In genomic region chr15:88918738-88919137, GRCh38 we compare ENCODE assay signal across 10 cellular contexts. TPM values are rescaled to one million over a fixed set of nuclear protein-coding genes. Genes with fewer than 3 reads are reported as not detected.
DNase-seq lines count a peak whose midpoint lies in the region; ATAC-seq, FAIRE-seq and TF ChIP-seq lines count a peak whose summit lies in the region.
"Had no signal": no experiment of that assay in that cellular context is flagged by ENCODE, and none has a peak within 500 bp of the region (broad histone marks: within the 10 kb centered on the region; RNA-seq: fewer than 3 reads in every experiment).

No MANE protein-coding gene starts in this region.

- no peaks in the 10 kb centered on the region for H4K20me1 ChIP-seq in keratinocyte (ENCODE audit: control insufficient read depth, extremely low read depth, insufficient read depth, low read length)

- intact Hi-C loops in activated CD4-positive, alpha-beta T cell treated with anti-CD3 and anti-CD28 coated beads, Interleukin-2, amount 10 ng/mL, durations not matched to agents 24 days and 14 days (cut with micrococcal nuclease) = loop anchor here (1.0 to 5.0 kb wide), 2 partner anchors 249 to 297 kb away; partner anchors contain the start of gene AEN

- CTCF ChIA-PET in activated CD8-positive, alpha-beta T cell treated with anti-CD3 and anti-CD28 coated beads, Interleukin-2, amount 10 ng/mL, durations not matched to agents 7 days and 5 days (lab: Charles Lee) = no interaction called here

- DNase-seq in activated CD4-positive, alpha-beta T cell treated with anti-CD3 and anti-CD28 coated beads, Interleukin-2, amount 10 ng/mL, durations not matched to agents 24 days and 14 days = no peak
- DNase-seq in activated CD4-positive, alpha-beta T cell treated with anti-CD3 and anti-CD28 coated beads for 4 hours = no peak
- no peak for DNase-seq in activated CD8-positive, alpha-beta T cell treated with anti-CD3 and anti-CD28 coated beads, Interleukin-2, amount 10 ng/mL, durations not matched to agents 7 days and 5 days
- DNase-seq in keratinocyte (ENCODE audit: low read depth, low spot score) (peak; percentile 95), GM12892 (ENCODE audit: insufficient read length) (no peak), activated gamma-delta T cell (lab: John Stamatoyannopoulos, UW) (no peak), NCI-H446 (lab: John Stamatoyannopoulos, UW) (no peak)
- DNase-seq: activated B cell treated with CpG ODN at 0.5 μM for 24 hours had no signal

- peaks cover 23% of the 10 kb centered on the region for H3K4me1 Mint-ChIP-seq in activated CD4-positive, alpha-beta T cell treated with anti-CD3 and anti-CD28 coated beads, Interleukin-2, amount 10 ng/mL, durations not matched to agents 24 days and 14 days
- peaks cover 9% of the 10 kb centered on the region for H3K4me1 Mint-ChIP-seq in activated CD8-positive, alpha-beta T cell treated with anti-CD3 and anti-CD28 coated beads, Interleukin-2, amount 10 ng/mL, durations not matched to agents 7 days and 5 days (ENCODE audit: low read depth)

- POLR2A ChIA-PET in activated CD8-positive, alpha-beta T cell treated with anti-CD3 and anti-CD28 coated beads, Interleukin-2, amount 10 ng/mL, durations not matched to agents 7 days and 5 days (lab: Charles Lee) = no interaction called here

- ATAC-seq in HG03571 (IDR thresholded peaks at IDR 0.05; ENCODE audit: unreplicated experiment) = peak; percentile 46
- peak; percentile 30 for ATAC-seq in activated CD8-positive, alpha-beta T cell treated with anti-CD3 and anti-CD28 coated beads, Interleukin-2, amount 10 ng/mL, durations not matched to agents 7 days and 5 days

- H3K9me1 ChIP-seq in keratinocyte (ENCODE audit: control insufficient read depth, extremely low read depth, insufficient read depth, low read length) = no peaks in the 10 kb centered on the region

- H3K4me2 ChIP-seq in keratinocyte (ENCODE audit: control insufficient read depth, extremely low read depth, insufficient read depth, low read depth, low read length) = peak overlapping the region; percentile 1

- no peaks in the 10 kb centered on the region for H3K9me3 ChIP-seq in keratinocyte (ENCODE audit: control insufficient read depth, low read depth, low read length)
- H3K9me3 ChIP-seq: neutrophil had no signal

- dilution Hi-C loops in keratinocyte (cut with MboI; ENCODE audit: extremely low pct_ligation_motif_present, low sequenced_read_pairs) = no loop called here

- H3K9ac ChIP-seq in keratinocyte (ENCODE audit: control insufficient read depth, extremely low read depth, insufficient read depth, low read length) = no peak overlapping the region

- no peaks in the 10 kb centered on the region for H3K36me3 Mint-ChIP-seq in activated CD4-positive, alpha-beta T cell treated with anti-CD3 and anti-CD28 coated beads, Interleukin-2, amount 10 ng/mL, durations not matched to agents 24 days and 14 days (ENCODE audit: low read depth)
- H3K36me3 Mint-ChIP-seq in activated CD8-positive, alpha-beta T cell treated with anti-CD3 and anti-CD28 coated beads, Interleukin-2, amount 10 ng/mL, durations not matched to agents 7 days and 5 days (ENCODE audit: low read depth) = no peaks in the 10 kb centered on the region

- H3K4me3 ChIP-seq in keratinocyte (ENCODE audit: control insufficient read depth in 2 of 3, extremely low read depth in 1 of 3, insufficient read depth in 2 of 3, low read depth in 1 of 3, low read length in 3 of 3) = no peak overlapping the region

- no peaks in the 10 kb centered on the region for H3K9me3 Mint-ChIP-seq in activated CD4-positive, alpha-beta T cell treated with anti-CD3 and anti-CD28 coated beads, Interleukin-2, amount 10 ng/mL, durations not matched to agents 24 days and 14 days
- H3K9me3 Mint-ChIP-seq in activated CD8-positive, alpha-beta T cell treated with anti-CD3 and anti-CD28 coated beads, Interleukin-2, amount 10 ng/mL, durations not matched to agents 7 days and 5 days (ENCODE audit: insufficient read depth) = no peaks in the 10 kb centered on the region
- H3K9me3 Mint-ChIP-seq: activated B cell treated with CpG ODN at 0.5 μM for 24 hours had no signal

- no peak overlapping the region for H2AFZ ChIP-seq in keratinocyte (ENCODE audit: control insufficient read depth, low read length)

- TF ChIP-seq CTCF in keratinocyte (optimal IDR thresholded peaks at IDR 0.05 in 1 of 3, IDR thresholded peaks at IDR 0.05 in 1 of 3, conservative IDR thresholded peaks at IDR 0.05 in 1 of 3; ENCODE audit: extremely low read depth in 1 of 3, insufficient read depth in 2 of 3, low read length in 3 of 3) = peak in 1 of 3 experiments; percentile 14

- no peaks in the 10 kb centered on the region for H3K79me2 ChIP-seq in keratinocyte (ENCODE audit: control insufficient read depth, insufficient read depth, low read length)

- H3K36me3 ChIP-seq in keratinocyte (ENCODE audit: control insufficient read depth in 2 of 2, extremely low read depth in 1 of 2, insufficient read depth in 2 of 2, low read length in 2 of 2) = no peaks in the 10 kb centered on the region
- H3K36me3 ChIP-seq: neutrophil had no signal

- H3K4me1 ChIP-seq in keratinocyte (ENCODE audit: control insufficient read depth, extremely low read depth, insufficient read depth, low read length) = peaks cover 24% of the 10 kb centered on the region

- H3K27me3 ChIP-seq in keratinocyte (ENCODE audit: control insufficient read depth, extremely low read depth, insufficient read depth, low read length) = no peaks in the 10 kb centered on the region

- no peak for TF ChIP-seq POLR2A in GM12892 (IDR thresholded peaks at IDR 0.05; ENCODE audit: low read depth, low read length)

- H3K4me3 Mint-ChIP-seq in activated CD4-positive, alpha-beta T cell treated with anti-CD3 and anti-CD28 coated beads, Interleukin-2, amount 10 ng/mL, durations not matched to agents 24 days and 14 days = peak overlapping the region; percentile 23
- no peak overlapping the region for H3K4me3 Mint-ChIP-seq in activated CD8-positive, alpha-beta T cell treated with anti-CD3 and anti-CD28 coated beads, Interleukin-2, amount 10 ng/mL, durations not matched to agents 7 days and 5 days
- H3K4me3 Mint-ChIP-seq: activated B cell treated with CpG ODN at 0.5 μM for 24 hours had no signal

- FAIRE-seq in keratinocyte (lab: Jason Lieb, UNC) (peak; percentile 92), GM12892 (lab: Jason Lieb, UNC) (no peak)

- H3K27ac ChIP-seq in keratinocyte (ENCODE audit: control insufficient read depth, insufficient read depth, low read length) = peak overlapping the region; percentile 44
- H3K27ac ChIP-seq: neutrophil had no signal

- H3K27me3 Mint-ChIP-seq in activated CD4-positive, alpha-beta T cell treated with anti-CD3 and anti-CD28 coated beads, Interleukin-2, amount 10 ng/mL, durations not matched to agents 24 days and 14 days = peaks cover 9% of the 10 kb centered on the region
- peaks cover 9% of the 10 kb centered on the region for H3K27me3 Mint-ChIP-seq in activated CD8-positive, alpha-beta T cell treated with anti-CD3 and anti-CD28 coated beads, Interleukin-2, amount 10 ng/mL, durations not matched to agents 7 days and 5 days (ENCODE audit: low read depth)

- peak overlapping the region; percentile 5 for H3K27ac Mint-ChIP-seq in activated CD4-positive, alpha-beta T cell treated with anti-CD3 and anti-CD28 coated beads, Interleukin-2, amount 10 ng/mL, durations not matched to agents 24 days and 14 days
- no peak overlapping the region for H3K27ac Mint-ChIP-seq in activated CD8-positive, alpha-beta T cell treated with anti-CD3 and anti-CD28 coated beads, Interleukin-2, amount 10 ng/mL, durations not matched to agents 7 days and 5 days
- H3K27ac Mint-ChIP-seq: activated B cell treated with CpG ODN at 0.5 μM for 24 hours had no signal

RNA-seq across cellular contexts. Expression of gene MFGE8, which starts 5.6 kb away (rescaled TPM):
- total RNA-seq in activated CD4-positive, alpha-beta T cell treated with anti-CD3 and anti-CD28 coated beads, Interleukin-2, amount 10 ng/mL, durations not matched to agents 24 days and 14 days = 7.3 and 10.6 TPM in 2 replicates
- 10 to 100 TPM; 34.7 to 44.8 TPM for total RNA-seq in activated CD8-positive, alpha-beta T cell treated with anti-CD3 and anti-CD28 coated beads, Interleukin-2, amount 10 ng/mL, durations not matched to agents 7 days and 5 days
- polyA plus RNA-seq in keratinocyte = 55.3 to 107 TPM (median 85.1 TPM) in 3 replicates
- polyA plus RNA-seq in keratinocyte (2011; ENCODE audit: low read depth) = 72.7 TPM
- polyA plus RNA-seq in keratinocyte (2011; cell fraction: cytosol; rRNA removed) = 42.4 and 64.9 TPM in 2 replicates
- polyA plus RNA-seq in keratinocyte (2011; cell fraction: nucleus; rRNA removed) = 226 and 275 TPM in 2 replicates
- 71.2 and 126 TPM in 2 replicates for polyA plus RNA-seq in keratinocyte (2012; ENCODE audit: low replicate concordance)
- polyA minus RNA-seq in keratinocyte = 62.5 to 78.0 TPM (median 74.5 TPM) in 3 replicates
- polyA minus RNA-seq in keratinocyte (2011; cell fraction: cytosol; rRNA and poly(A)+ RNA removed) = 74.8 TPM
- 107 and 168 TPM in 2 replicates for polyA minus RNA-seq in keratinocyte (2011; cell fraction: nucleus; rRNA and poly(A)+ RNA removed)
- polyA plus RNA-seq in GM12892 (2012; ENCODE audit: missing spikeins) = 0.51 TPM

RNA-seq across cellular contexts. Expression of gene HAPLN3, which starts 23.4 kb away (rescaled TPM):
- total RNA-seq in activated CD4-positive, alpha-beta T cell treated with anti-CD3 and anti-CD28 coated beads, Interleukin-2, amount 10 ng/mL, durations not matched to agents 24 days and 14 days = 76.6 and 77.0 TPM in 2 replicates
- 10 to 100 TPM; 75.7 to 79.0 TPM for total RNA-seq in activated CD8-positive, alpha-beta T cell treated with anti-CD3 and anti-CD28 coated beads, Interleukin-2, amount 10 ng/mL, durations not matched to agents 7 days and 5 days
- polyA plus RNA-seq in keratinocyte = 1.4 to 2.2 TPM (median 1.4 TPM) in 3 replicates
- 2.4 TPM for polyA plus RNA-seq in keratinocyte (2011; ENCODE audit: low read depth)
- 0.47 and 0.87 TPM in 2 replicates for polyA plus RNA-seq in keratinocyte (2011; cell fraction: cytosol; rRNA removed)
- polyA plus RNA-seq in keratinocyte (2011; cell fraction: nucleus; rRNA removed) = 4.2 and 6.1 TPM in 2 replicates
- 2.1 and 5.0 TPM in 2 replicates for polyA plus RNA-seq in keratinocyte (2012; ENCODE audit: low replicate concordance)
- polyA minus RNA-seq in keratinocyte = 0.43 to 0.66 TPM (median 0.61 TPM) in 3 replicates
- not detected for polyA minus RNA-seq in keratinocyte (2011; cell fraction: cytosol; rRNA and poly(A)+ RNA removed)
- polyA minus RNA-seq in keratinocyte (2011; cell fraction: nucleus; rRNA and poly(A)+ RNA removed) = 1.6 and 2.2 TPM in 2 replicates
- 0.23 TPM for polyA plus RNA-seq in GM12892 (2012; ENCODE audit: missing spikeins)
